ENCODE assay signal across 7 cellular contexts in the genomic region with DNA sequence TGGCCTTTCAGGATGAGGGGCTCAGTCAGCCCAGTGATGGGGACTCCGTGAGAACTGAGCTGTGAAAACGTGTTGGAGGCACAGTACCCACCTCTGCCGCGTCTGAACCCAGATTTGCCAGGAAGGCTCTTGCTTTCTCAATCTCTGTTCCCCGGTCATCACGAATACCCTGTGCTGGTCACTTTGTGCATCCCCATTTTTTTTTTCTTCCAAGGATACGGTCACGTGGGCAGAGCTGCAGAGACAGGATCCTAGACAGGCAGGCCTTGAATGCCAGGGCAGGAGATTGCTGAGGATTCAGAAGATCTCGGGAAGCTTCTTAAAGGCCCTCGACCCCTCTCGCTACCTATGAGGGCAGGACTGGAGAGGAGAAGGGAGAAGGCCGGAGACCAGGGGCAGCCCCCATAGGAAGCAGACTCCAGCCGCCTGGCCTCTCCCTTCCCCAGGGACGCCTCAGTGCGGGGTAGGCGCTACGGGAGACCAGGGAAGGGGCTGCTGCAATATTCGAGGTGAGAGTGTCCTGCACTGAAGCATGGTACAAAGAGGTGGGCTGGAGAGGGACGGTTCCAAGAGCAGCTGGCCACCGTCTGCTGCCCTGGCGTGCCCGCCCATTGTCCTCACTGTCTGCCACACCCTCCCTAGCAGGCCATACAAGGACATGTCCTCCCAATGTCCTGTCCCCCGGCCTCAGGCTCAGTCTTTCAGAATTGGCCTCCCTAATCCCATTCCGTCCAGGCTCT. TPM values are rescaled to one million over a fixed set of nuclear protein-coding genes. Genes with fewer than 3 reads are reported as not detected.
DNase-seq lines count a peak whose midpoint lies in the region; ATAC-seq and TF ChIP-seq lines count a peak whose summit lies in the region.

No MANE protein-coding gene starts in this region.

- CTCF ChIA-PET in HCT116 (lab: Charles Lee), result interaction anchor here (0.7 to 2.5 kb wide), 12 partner anchors 12 to 621 kb away, joined by 3 to 18 read pairs (median 4); no protein-coding TSS in a partner anchor
- CTCF ChIA-PET in activated B cell treated with CpG ODN at 0.5 μM for 24 hours (lab: Charles Lee), result interaction anchor here (0.7 to 4.7 kb wide), 15 partner anchors 9 to 233 kb away, joined by 3 to 69 read pairs (median 4); no protein-coding TSS in a partner anchor

- POLR2A ChIA-PET in HCT116 (lab: Charles Lee) (interaction anchor here (1.3 to 1.6 kb wide), 2 partner anchors 12 to 29 kb away, joined by 3 to 4 read pairs; a partner anchor contains a TSS), activated B cell treated with CpG ODN at 0.5 μM for 24 hours (lab: Charles Lee) (interaction anchor here (1.6 kb wide), 1 partner anchor 28 kb away, joined by 4 read pairs; a partner anchor contains a TSS)

- no peak for TF ChIP-seq EP300 in stomach (IDR thresholded peaks at IDR 0.05)

- H3K79me2 ChIP-seq in HCT116 (ENCODE audit: insufficient read depth, low read length), result no peaks in the 10 kb centered on the region

- H3K9me3 Mint-ChIP-seq in activated B cell treated with CpG ODN at 0.5 μM for 24 hours, result no peaks in the 10 kb centered on the region

- no peaks in the 10 kb centered on the region for H3K9me3 ChIP-seq in HCT116 (ENCODE audit: control insufficient read depth in 1 of 2, insufficient read depth in 1 of 2, low read depth in 1 of 2, low read length in 2 of 2)
- H3K9me3 ChIP-seq in right atrium auricular region, result no peaks in the 10 kb centered on the region
- H3K9me3 ChIP-seq in stomach, result no peaks in the 10 kb centered on the region

- H3K4me1 Mint-ChIP-seq in activated B cell treated with CpG ODN at 0.5 μM for 24 hours, result peaks cover 9% of the 10 kb centered on the region

- H3K27me3 Mint-ChIP-seq in activated B cell treated with CpG ODN at 0.5 μM for 24 hours, result peaks cover 4% of the 10 kb centered on the region

- H3K36me3 Mint-ChIP-seq in activated B cell treated with CpG ODN at 0.5 μM for 24 hours (ENCODE audit: low read depth), result no peaks in the 10 kb centered on the region

- H3K27ac ChIP-seq in HCT116 (ENCODE audit: low read depth, low read length), result no peak overlapping the region
- no peak overlapping the region for H3K27ac ChIP-seq in right atrium auricular region
- H3K27ac ChIP-seq in stomach, result no peak overlapping the region

- DNase-seq in HCT116 (ENCODE audit: low read depth, low spot score), result no peak
- no peak for DNase-seq in activated B cell treated with CpG ODN at 0.5 μM for 24 hours
- DNase-seq in right atrium auricular region (ENCODE audit: low spot score), result peak; percentile 46
- DNase-seq in stomach, result peak; percentile 17
- DNase-seq in iPS-NIHi7 (ENCODE audit: extremely low spot score), result no peak

- H3K4me3 ChIP-seq in HCT116 (replicated peaks in 1 of 2; ENCODE audit: low read depth in 1 of 2, low read length in 2 of 2) (peak overlapping the region; percentile 11 to 16), right atrium auricular region (peak overlapping the region in 1 of 2 donors; percentile 27), stomach (peak overlapping the region in 3 of 4 donors; percentile 12 to 34 (median 16))

- H3K36me3 ChIP-seq in HCT116 (ENCODE audit: control insufficient read depth in 1 of 2, insufficient read depth in 2 of 2, low read length in 2 of 2) (no peaks in the 10 kb centered on the region), right atrium auricular region (no peaks in the 10 kb centered on the region), stomach (no peaks in the 10 kb centered on the region)

- intact Hi-C loops in HCT116 (cut with micrococcal nuclease), result loop anchor here (1.0 to 10.0 kb wide), 4 partner anchors 29 to 621 kb away; a partner anchor contains a TSS
- intact Hi-C loops in activated B cell treated with CpG ODN at 0.5 μM for 24 hours (cut with micrococcal nuclease), result loop anchor here (1.0 to 10.0 kb wide), 4 partner anchors 29 to 621 kb away; a partner anchor contains a TSS
- intact Hi-C loops in stomach (cut with DNase I; ENCODE audit: low total_unique reads), result loop anchor here (10.0 kb wide), 1 partner anchor 241 kb away; no protein-coding TSS in a partner anchor

- no peaks in the 10 kb centered on the region for H3K27me3 ChIP-seq in HCT116 (ENCODE audit: insufficient read depth, low read length)
- no peaks in the 10 kb centered on the region for H3K27me3 ChIP-seq in right atrium auricular region
- peaks cover 0 to 6% (median 0%) of the 10 kb centered on the region in 3 donors for H3K27me3 ChIP-seq in stomach

- peak overlapping the region; percentile 67 for H3K4me2 ChIP-seq in HCT116 (ENCODE audit: low read length)

- 0 out of 2 replicates have a peak overlapping the region, but pooled peaks have one; percentile 21 for H3K9ac ChIP-seq in HCT116 (ENCODE audit: low read length)

- no peak overlapping the region for H3K4me3 Mint-ChIP-seq in activated B cell treated with CpG ODN at 0.5 μM for 24 hours

- TF ChIP-seq POLR2A in HCT116 (IDR thresholded peaks at IDR 0.05; ENCODE audit: borderline replicate concordance, extremely low read depth, insufficient read depth, insufficient read length) (no peak), stomach (IDR thresholded peaks at IDR 0.05) (no peak)

- no peak for TF ChIP-seq RAD21 in HCT116 (IDR thresholded peaks at IDR 0.05; ENCODE audit: low read depth)

- RAD21 ChIA-PET in HCT116 (lab: Charles Lee; ENCODE audit: low non-redundant PET in 1 of 2, low total read pairs in 2 of 2, uncharacterized antibody in 2 of 2, unreplicated experiment in 2 of 2), result no interaction called here

- no peak overlapping the region for H3K27ac Mint-ChIP-seq in activated B cell treated with CpG ODN at 0.5 μM for 24 hours

- no peaks in the 10 kb centered on the region for H3K9me2 ChIP-seq in HCT116 (ENCODE audit: insufficient read depth)

- ATAC-seq in HCT116 (no peak; the same call in 1 of the 2 replicates), activated B cell treated with CpG ODN at 0.5 μM for 24 hours (ENCODE audit: low read depth) (no peak), GM21737 (IDR thresholded peaks at IDR 0.05; ENCODE audit: unreplicated experiment) (no peak), GM19324 (IDR thresholded peaks at IDR 0.05; ENCODE audit: low FRiP score, unreplicated experiment) (no peak)

- 63 to 69% (median 65%) methylated on average over 23 to 24 of the region's 24 CpGs for WGBS in stomach, 5 donors

- peak overlapping the region; percentile 93 for H2AFZ ChIP-seq in HCT116 (ENCODE audit: low read depth, low read length, poor library complexity, severe bottlenecking)

- no peaks in the 10 kb centered on the region for H4K20me1 ChIP-seq in HCT116 (ENCODE audit: insufficient read depth)

- no TSS peak for BruUV-seq in HCT116 (replicated peaks; lab: Mats Ljungman, UMichigan)

- TF ChIP-seq CTCF in HCT116 (IDR thresholded peaks at IDR 0.05 in 2 of 3, conservative IDR thresholded peaks at IDR 0.05 in 1 of 3; ENCODE audit: borderline replicate concordance in 1 of 3, insufficient read depth in 1 of 3, low read depth in 2 of 3, low read length in 2 of 3) (no peak; a peak in 2 of 6 replicates), activated B cell treated with CpG ODN at 0.5 μM for 24 hours (IDR thresholded peaks at IDR 0.05) (peak; percentile 13), right atrium auricular region (IDR thresholded peaks at IDR 0.05) (no peak), stomach (IDR thresholded peaks at IDR 0.05) (no peak)

- H3K4me1 ChIP-seq in HCT116 (ENCODE audit: control insufficient read depth in 1 of 2, insufficient read depth in 2 of 2, low read length in 2 of 2), result peaks cover 2 to 13% of the 10 kb centered on the region in 2 experiments; a peak in 3 of 4 replicates
- peaks cover 0 to 21% of the 10 kb centered on the region in 2 donors for H3K4me1 ChIP-seq in right atrium auricular region
- peaks cover 6 to 25% (median 17%) of the 10 kb centered on the region in 4 donors for H3K4me1 ChIP-seq in stomach

TF ChIP-seq in HCT116, 20 proteins besides CTCF, POLR2A, EP300 and RAD21 (continues in another document):
- TF ChIP-seq, protein P1, sequence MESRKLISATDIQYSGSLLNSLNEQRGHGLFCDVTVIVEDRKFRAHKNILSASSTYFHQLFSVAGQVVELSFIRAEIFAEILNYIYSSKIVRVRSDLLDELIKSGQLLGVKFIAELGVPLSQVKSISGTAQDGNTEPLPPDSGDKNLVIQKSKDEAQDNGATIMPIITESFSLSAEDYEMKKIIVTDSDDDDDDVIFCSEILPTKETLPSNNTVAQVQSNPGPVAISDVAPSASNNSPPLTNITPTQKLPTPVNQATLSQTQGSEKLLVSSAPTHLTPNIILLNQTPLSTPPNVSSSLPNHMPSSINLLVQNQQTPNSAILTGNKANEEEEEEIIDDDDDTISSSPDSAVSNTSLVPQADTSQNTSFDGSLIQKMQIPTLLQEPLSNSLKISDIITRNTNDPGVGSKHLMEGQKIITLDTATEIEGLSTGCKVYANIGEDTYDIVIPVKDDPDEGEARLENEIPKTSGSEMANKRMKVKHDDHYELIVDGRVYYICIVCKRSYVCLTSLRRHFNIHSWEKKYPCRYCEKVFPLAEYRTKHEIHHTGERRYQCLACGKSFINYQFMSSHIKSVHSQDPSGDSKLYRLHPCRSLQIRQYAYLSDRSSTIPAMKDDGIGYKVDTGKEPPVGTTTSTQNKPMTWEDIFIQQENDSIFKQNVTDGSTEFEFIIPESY (IDR thresholded peaks at IDR 0.05; ENCODE audit: extremely low read depth, insufficient replicate concordance, low read length), result no peak
- TF ChIP-seq SRF (IDR thresholded peaks at IDR 0.05; ENCODE audit: low read depth), result no peak
- TF ChIP-seq CBX3 (IDR thresholded peaks at IDR 0.05; ENCODE audit: low read depth), result no peak
- no peak for TF ChIP-seq ZFX (IDR thresholded peaks at IDR 0.05)
- no peak for TF ChIP-seq EZH2 (IDR thresholded peaks at IDR 0.05)
- no peak for TF ChIP-seq YY1 (IDR thresholded peaks at IDR 0.05; ENCODE audit: extremely low read depth, insufficient replicate concordance, low read depth, low read length)
- TF ChIP-seq, protein P2, sequence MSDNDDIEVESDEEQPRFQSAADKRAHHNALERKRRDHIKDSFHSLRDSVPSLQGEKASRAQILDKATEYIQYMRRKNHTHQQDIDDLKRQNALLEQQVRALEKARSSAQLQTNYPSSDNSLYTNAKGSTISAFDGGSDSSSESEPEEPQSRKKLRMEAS (IDR thresholded peaks at IDR 0.05), result no peak
- no peak for TF ChIP-seq TCF7L2 (IDR thresholded peaks at IDR 0.05; ENCODE audit: borderline replicate concordance, extremely low read depth, insufficient read depth, insufficient read length)
- no peak for TF ChIP-seq FOSL1 (IDR thresholded peaks at IDR 0.05; ENCODE audit: low read depth)
- TF ChIP-seq EZH2phosphoT487 (IDR thresholded peaks at IDR 0.05; ENCODE audit: borderline replicate concordance), result no peak
- no peak for TF ChIP-seq EGR1 (IDR thresholded peaks at IDR 0.05; ENCODE audit: low read depth)

RNA-seq across cellular contexts. Expression of a gene that starts 29.0 kb away (rescaled TPM):
- total RNA-seq in HCT116 (2021; ENCODE audit: unreplicated experiment) (27.9 TPM), activated B cell treated with CpG ODN at 0.5 μM for 24 hours (26.4 and 28.7 TPM in 2 replicates), right atrium auricular region (1 to 10 TPM; 4.0 to 6.1 TPM), stomach (10 to 100 TPM in 3 of 5 donors, 1 to 10 TPM in 2; 5.8 to 34.6 (median 20.7) TPM)
- 8.2 and 9.5 TPM in 2 replicates for polyA plus RNA-seq in HCT116 (2012)
- polyA plus RNA-seq in stomach, result 1 to 10 TPM; 3.8 to 6.4 (median 6.2) TPM

Comparison
In these comparisons a context has a peak if more than half of its experiments do, and no peak if none do; other contexts are left out.
1. DNase-seq: peak in right atrium auricular region (single experiment) and stomach (single experiment); none in HCT116 (single experiment), activated B cell treated with CpG ODN at 0.5 μM for 24 hours (single experiment) and iPS-NIHi7 (single experiment).